Comparison of ENCODE assay signal across 16 cellular contexts in genomic region chrX:107574054-107574683, GRCh38. TPM values are rescaled to one million over a fixed set of nuclear protein-coding genes. Genes with fewer than 3 reads are reported as not detected.
DNase-seq lines count a peak whose midpoint lies in the region; ATAC-seq, FAIRE-seq and TF ChIP-seq lines count a peak whose summit lies in the region.
"Had no signal": no experiment of that assay in that cellular context is flagged by ENCODE, and none has a peak within 500 bp of the region (broad histone marks: within the 10 kb centered on the region; RNA-seq: fewer than 3 reads in every experiment).

No MANE protein-coding gene starts in this region.

- peak overlapping the region; percentile 64; the same call in 1 of the 2 replicates for H3K56ac ChIP-seq in IMR-90 (ENCODE audit: extremely low read depth, insufficient read depth, low read length)

- peak overlapping the region; percentile 51 to 82; a peak in 2 of 4 replicates for H4K8ac ChIP-seq in IMR-90 (ENCODE audit: low read depth in 2 of 2, low read length in 2 of 2)

- DNase-seq in Calu3, result no peak
- peak; percentile 85 for DNase-seq in IMR-90
- DNase-seq in brain microvascular endothelial cell, result peak; percentile 38
- peak; percentile 79 for DNase-seq in HepG2 (ENCODE audit: low spot score)
- no peak for DNase-seq in mucosa of gallbladder (ENCODE audit: low spot score)
- no peak for DNase-seq in NCI-H510A treated with DMSO at 0.1 percent for 48 hours (lab: John Stamatoyannopoulos, UW)
- no peak for DNase-seq in CD4-positive, alpha-beta memory T cell
- DNase-seq: effector CD4-positive, alpha-beta T cell; hippocampal formation; mesendoderm; NCI-H2171; psoas muscle; stimulated activated naive CD8-positive, alpha-beta T cell treated with anti-CD3 and anti-CD28 coated beads, Interleukin-15, amount 100 ng/mL, for 72 hours had no signal

- no peaks in the 10 kb centered on the region for H3K79me1 ChIP-seq in IMR-90 (ENCODE audit: low read depth in 1 of 2, low read length in 2 of 2)

- H3K27ac Mint-ChIP-seq in Calu3 (ENCODE audit: unreplicated experiment), result peak overlapping the region; percentile 43
- no peak overlapping the region for H3K27ac Mint-ChIP-seq in CD4-positive, alpha-beta memory T cell

- H3K4me1 ChIP-seq in IMR-90 (ENCODE audit: control insufficient read depth, insufficient read depth, low read length) (peaks cover 16% of the 10 kb centered on the region), HepG2 (ENCODE audit: insufficient read depth, low read length) (peaks cover 23% of the 10 kb centered on the region)
- H3K4me1 ChIP-seq in CD4-positive, alpha-beta memory T cell (ENCODE audit: insufficient read depth, low read length), result no peaks in the 10 kb centered on the region
- H3K4me1 ChIP-seq: psoas muscle had no signal

- H2AK5ac ChIP-seq in IMR-90 (ENCODE audit: low read depth, low read length), result peak overlapping the region; percentile 52; the same call in 1 of the 2 replicates

- H4K5ac ChIP-seq in IMR-90 (ENCODE audit: low read depth, low read length), result peak overlapping the region; percentile 96; the same call in 1 of the 2 replicates

- H2AFZ ChIP-seq in IMR-90 (replicated peaks; ENCODE audit: low read length, poor library complexity), result no peak overlapping the region
- H2AFZ ChIP-seq in HepG2 (ENCODE audit: low read length), result no peak overlapping the region

- peak; percentile 63 for ATAC-seq in IMR-90 (ENCODE audit: low read depth)
- peak; percentile 97 for ATAC-seq in HepG2
- ATAC-seq in GM21576 (IDR thresholded peaks at IDR 0.05; ENCODE audit: unreplicated experiment), result no peak
- ATAC-seq: psoas muscle; stimulated activated naive CD8-positive, alpha-beta T cell treated with anti-CD3 and anti-CD28 coated beads, Interleukin-15, amount 100 ng/mL, for 72 hours had no signal

- H2BK5ac ChIP-seq in IMR-90 (ENCODE audit: low read depth, low read length, poor library complexity, severe bottlenecking), result peak overlapping the region; percentile 95

- peak overlapping the region; percentile 91 for H2BK120ac ChIP-seq in IMR-90 (ENCODE audit: low read depth, low read length)

- peak overlapping the region; percentile 76 for H4K91ac ChIP-seq in IMR-90 (ENCODE audit: insufficient read depth, low read depth, low read length)

- FAIRE-seq in HepG2 (lab: Jason Lieb, UNC), result peak; percentile 50
- FAIRE-seq: H1 had no signal

- peak overlapping the region; percentile 88 for H3K4ac ChIP-seq in IMR-90 (ENCODE audit: low read depth, low read length)

- H3K27ac ChIP-seq in IMR-90 (ENCODE audit: insufficient read depth, low read length) (peak overlapping the region; percentile 89), brain microvascular endothelial cell (peak overlapping the region; percentile 80), HepG2 (ENCODE audit: extremely low read length, insufficient read depth, low read length) (peak overlapping the region; percentile 22)
- no peak overlapping the region for H3K27ac ChIP-seq in CD4-positive, alpha-beta memory T cell (ENCODE audit: low read depth, low read length)
- H3K27ac ChIP-seq: C4-2B, psoas muscle had no signal

- H3K9me3 ChIP-seq in IMR-90 (ENCODE audit: control insufficient read depth, insufficient read depth, low read length), result peaks cover 3% of the 10 kb centered on the region; the same call in 1 of the 2 replicates
- no peaks in the 10 kb centered on the region for H3K9me3 ChIP-seq in HepG2 (ENCODE audit: low read length)
- H3K9me3 ChIP-seq in CD4-positive, alpha-beta memory T cell (ENCODE audit: control insufficient read depth in 1 of 2, low read length in 2 of 2), result no peaks in the 10 kb centered on the region
- H3K9me3 ChIP-seq: psoas muscle had no signal

- peak in 1 of 2 experiments; percentile 71; a peak in 2 of 4 replicates for TF ChIP-seq EP300 in HepG2 (IDR thresholded peaks at IDR 0.05; ENCODE audit: low read depth in 2 of 2, low read length in 2 of 2)
- no peak; the same call in 1 of the 2 replicates for TF ChIP-seq EP300 in HepG2 (CRISPR knock-in tag; IDR thresholded peaks at IDR 0.05; ENCODE audit: borderline replicate concordance)

- H3K9ac ChIP-seq in IMR-90 (ENCODE audit: low read depth, low read length) (no peak overlapping the region), HepG2 (ENCODE audit: insufficient read depth, low read depth, low read length) (no peak overlapping the region)

- no peak overlapping the region for H3K4me3 Mint-ChIP-seq in Calu3 (ENCODE audit: low read depth, unreplicated experiment)
- H3K4me3 Mint-ChIP-seq in CD4-positive, alpha-beta memory T cell, result no peak overlapping the region
- H3K4me3 Mint-ChIP-seq: stimulated activated naive CD8-positive, alpha-beta T cell treated with anti-CD3 and anti-CD28 coated beads, Interleukin-15, amount 100 ng/mL, for 72 hours had no signal

- CTCF ChIA-PET in Calu3 (lab: Charles Lee) (no interaction called here), IMR-90 (lab: Yijun Ruan, JAX) (no interaction called here), HepG2 (lab: Yijun Ruan, JAX; ENCODE audit: low intra/inter-chr PET ratio, low total read pairs) (no interaction called here)
- CTCF ChIA-PET in CD4-positive, alpha-beta memory T cell (lab: Charles Lee; ENCODE audit: partially characterized antibody), result no interaction called here

- peak overlapping the region; percentile 88 for H2BK20ac ChIP-seq in IMR-90 (ENCODE audit: low read depth, low read length)

- intact Hi-C loops in Calu3 (cut with micrococcal nuclease; ENCODE audit: unreplicated experiment) (no loop called here), IMR-90 (cut with micrococcal nuclease) (loop anchor here (2.0 kb wide), 1 partner anchor 55 kb away; the partner anchor contains the start of gene PRPS1), HepG2 (cut with micrococcal nuclease; ENCODE audit: unreplicated experiment) (no loop called here)
- intact Hi-C loops in CD4-positive, alpha-beta memory T cell (cut with micrococcal nuclease), result no loop called here

- H4K20me1 ChIP-seq in IMR-90 (ENCODE audit: insufficient read depth, low read length) (no peaks in the 10 kb centered on the region), HepG2 (ENCODE audit: insufficient read depth, low read length) (no peaks in the 10 kb centered on the region)

- WGBS in IMR-90 (ENCODE audit: extremely low coverage in 2 of 2, insufficient read length in 1 of 2), 2 experiments, result 90% methylated on average over 2 of the region's 3 CpGs; no CpG with 5 or more reads in 1 of the 2 experiments
- WGBS in HepG2 (ENCODE audit: low lambda C conversion rate), result 0% methylated on average over 2 of the region's 3 CpGs

- H3K4me1 Mint-ChIP-seq in Calu3 (ENCODE audit: low read depth, unreplicated experiment), result peaks cover 25% of the 10 kb centered on the region
- H3K4me1 Mint-ChIP-seq in CD4-positive, alpha-beta memory T cell, result no peaks in the 10 kb centered on the region
- H3K4me1 Mint-ChIP-seq: stimulated activated naive CD8-positive, alpha-beta T cell treated with anti-CD3 and anti-CD28 coated beads, Interleukin-15, amount 100 ng/mL, for 72 hours had no signal

- TF ChIP-seq RAD21 in IMR-90 (IDR thresholded peaks at IDR 0.05; ENCODE audit: low read length) (no peak), HepG2 (CRISPR knock-in tag; IDR thresholded peaks at IDR 0.05) (no peak)

- peak overlapping the region; percentile 62; the same call in 1 of the 2 replicates for H3K14ac ChIP-seq in IMR-90 (replicated peaks; ENCODE audit: low read depth, low read length)

- H3K9me3 Mint-ChIP-seq in Calu3 (ENCODE audit: low read depth, unreplicated experiment), result peaks cover 4% of the 10 kb centered on the region
- no peaks in the 10 kb centered on the region for H3K9me3 Mint-ChIP-seq in CD4-positive, alpha-beta memory T cell

- dilution Hi-C loops in IMR-90 (cut with HindIII; ENCODE audit: low sequenced_read_pairs, unreplicated experiment), result no loop called here

- no peak for TF ChIP-seq POLR2A in IMR-90 (IDR thresholded peaks at IDR 0.05; ENCODE audit: low read depth, low read length)
- no peak for TF ChIP-seq POLR2A in HepG2 (IDR thresholded peaks at IDR 0.05; ENCODE audit: insufficient read depth in 1 of 2, low read depth in 2 of 2, low read length in 2 of 2)

- no peak overlapping the region for H3K4me3 ChIP-seq in IMR-90 (ENCODE audit: insufficient read depth, low read depth, low read length)
- H3K4me3 ChIP-seq in brain microvascular endothelial cell (ENCODE audit: low read depth, low read length), result no peak overlapping the region
- no peak overlapping the region; a peak in 1 of 6 replicates for H3K4me3 ChIP-seq in HepG2 (replicated peaks in 1 of 3; ENCODE audit: insufficient read depth in 1 of 3, low read depth in 2 of 3, low read length in 3 of 3)
- H3K4me3 ChIP-seq in CD4-positive, alpha-beta memory T cell (ENCODE audit: low read length in 2 of 2), result no peak overlapping the region
- H3K4me3 ChIP-seq: psoas muscle had no signal

- BruUV-seq in Calu3 (replicated peaks; lab: Mats Ljungman, UMichigan), result no TSS peak
- no TSS peak for BruUV-seq in IMR-90 (replicated peaks; lab: Mats Ljungman, UMichigan)
- BruUV-seq in HepG2 (replicated peaks; lab: Mats Ljungman, UMichigan), result no TSS peak

- no peaks in the 10 kb centered on the region for H3K27me3 Mint-ChIP-seq in Calu3 (ENCODE audit: unreplicated experiment)
- H3K27me3 Mint-ChIP-seq in CD4-positive, alpha-beta memory T cell, result no peaks in the 10 kb centered on the region
- H3K27me3 Mint-ChIP-seq: stimulated activated naive CD8-positive, alpha-beta T cell treated with anti-CD3 and anti-CD28 coated beads, Interleukin-15, amount 100 ng/mL, for 72 hours had no signal

- H2BK15ac ChIP-seq in IMR-90 (ENCODE audit: low read depth, low read length), result peak overlapping the region; percentile 27; the same call in 1 of the 3 replicates

- peaks cover 2% of the 10 kb centered on the region; the same call in 1 of the 2 replicates for H3K27me3 ChIP-seq in IMR-90 (ENCODE audit: control insufficient read depth, insufficient read depth, low read length)
- H3K27me3 ChIP-seq in brain microvascular endothelial cell (replicated peaks), result no peaks in the 10 kb centered on the region
- H3K27me3 ChIP-seq in HepG2 (ENCODE audit: control insufficient read depth in 1 of 2, insufficient read depth in 2 of 2, low read length in 2 of 2), result no peaks in the 10 kb centered on the region; a peak in 1 of 5 replicates
- H3K27me3 ChIP-seq in CD4-positive, alpha-beta memory T cell (ENCODE audit: insufficient read depth, low read length), result no peaks in the 10 kb centered on the region

- no peaks in the 10 kb centered on the region for H3K36me3 Mint-ChIP-seq in Calu3 (ENCODE audit: insufficient read depth, unreplicated experiment)
- no peaks in the 10 kb centered on the region for H3K36me3 Mint-ChIP-seq in CD4-positive, alpha-beta memory T cell

- peak overlapping the region; percentile 88 for H3K23ac ChIP-seq in IMR-90 (ENCODE audit: low read depth, low read length)

- H3K4me2 ChIP-seq in IMR-90 (ENCODE audit: low read depth, low read length) (peak overlapping the region; percentile 62; the same call in 1 of the 2 replicates), HepG2 (ENCODE audit: low read depth, low read length) (peak overlapping the region; percentile 61)

- in situ Hi-C loops in IMR-90 (cut with MboI; ENCODE audit: low sequenced_read_pairs) (no loop called here), brain microvascular endothelial cell (cut with HindIII; ENCODE audit: low pct_ligation_motif_present, low sequenced_read_pairs) (no loop called here), HepG2 (cut with HindIII; ENCODE audit: extremely low pct_ligation_motif_present, low pct_unique_long_range_greater_than_20kb) (no loop called here)

- H3K18ac ChIP-seq in IMR-90 (ENCODE audit: low read depth, low read length), result peak overlapping the region; percentile 93

- H3K36me3 ChIP-seq in IMR-90 (ENCODE audit: control insufficient read depth, insufficient read depth, low read length) (no peaks in the 10 kb centered on the region), brain microvascular endothelial cell (replicated peaks) (no peaks in the 10 kb centered on the region), HepG2 (replicated peaks in 1 of 2; ENCODE audit: control insufficient read depth in 1 of 2, insufficient read depth in 2 of 2, low read length in 2 of 2) (no peaks in the 10 kb centered on the region)
- H3K36me3 ChIP-seq in CD4-positive, alpha-beta memory T cell (ENCODE audit: insufficient read depth, low read length), result no peaks in the 10 kb centered on the region

- no peak for TF ChIP-seq CTCF in Calu3 (IDR thresholded peaks at IDR 0.05; ENCODE audit: unreplicated experiment)
- TF ChIP-seq CTCF in IMR-90 (conservative IDR thresholded peaks at IDR 0.05; ENCODE audit: low read depth, low read length), result no peak
- TF ChIP-seq CTCF in brain microvascular endothelial cell (IDR thresholded peaks at IDR 0.05; ENCODE audit: low read depth, low read length, missing control alignments), result no peak
- no peak for TF ChIP-seq CTCF in HepG2 (CRISPR knock-in tag; IDR thresholded peaks at IDR 0.05)

- no peak overlapping the region for H2AK9ac ChIP-seq in IMR-90 (replicated peaks; ENCODE audit: low read depth, low read length, poor library complexity)

- H3K79me2 ChIP-seq in HepG2 (ENCODE audit: insufficient read depth, low read length), result no peaks in the 10 kb centered on the region

- POLR2A ChIA-PET in IMR-90 (lab: Charles Lee; ENCODE audit: unreplicated experiment) (no interaction called here), HepG2 (lab: Yijun Ruan, JAX) (no interaction called here)
- POLR2A ChIA-PET in CD4-positive, alpha-beta memory T cell (lab: Charles Lee; ENCODE audit: partially characterized antibody), result no interaction called here

- peaks cover 6% of the 10 kb centered on the region for H3K9me1 ChIP-seq in IMR-90 (ENCODE audit: insufficient read depth, low read length)

RNA-seq across cellular contexts. Expression of gene PRPS1, which starts 54.1 kb away (rescaled TPM):
- total RNA-seq in Calu3 (2022) (62.5 and 72.5 TPM in 2 replicates), IMR-90 (2012; rRNA removed) (137 and 162 TPM in 2 replicates), HepG2 (2016; rRNA removed; fragmentation: Illumina TruSeq; extraction: Trizol) (54.4 and 80.5 TPM in 2 replicates), mucosa of gallbladder (19.0 TPM)
- polyA plus RNA-seq in IMR-90 (2012; rRNA removed) (113 and 118 TPM in 2 replicates), HepG2 (2011; rRNA removed) (26.0 and 33.7 TPM in 2 replicates)
- polyA plus RNA-seq in IMR-90 (2012; cell fraction: cytosol; rRNA removed), result 38.7 and 103 TPM in 2 replicates
- 19.0 and 61.9 TPM in 2 replicates for polyA plus RNA-seq in IMR-90 (2012; cell fraction: nucleus; rRNA removed; ENCODE audit: low replicate concordance)
- total RNA-seq in HepG2 (2016; cell fraction: cytosol; rRNA removed; fragmentation: Illumina TruSeq; extraction: Trizol; ENCODE audit: low read depth), result 9.9 and 13.0 TPM in 2 replicates
- total RNA-seq in HepG2 (2016; cell fraction: insoluble cytoplasmic fraction; rRNA removed; fragmentation: Illumina TruSeq; extraction: Trizol), result 52.3 and 82.1 TPM in 2 replicates
- total RNA-seq in HepG2 (2016; cell fraction: membrane; rRNA removed; fragmentation: Illumina TruSeq; extraction: Trizol), result 25.7 and 27.0 TPM in 2 replicates
- 22.0 and 23.9 TPM in 2 replicates for total RNA-seq in HepG2 (2016; cell fraction: nucleus; rRNA removed; fragmentation: Illumina TruSeq; extraction: Trizol)
- 23.3 and 28.8 TPM in 2 replicates for polyA plus RNA-seq in HepG2 (2011; cell fraction: cytosol; rRNA removed)
- 7.3 and 8.4 TPM in 2 replicates for polyA plus RNA-seq in HepG2 (2011; cell fraction: nucleus; rRNA removed)
- polyA plus RNA-seq in HepG2 (2012), result 25.1 and 35.9 TPM in 2 replicates
- polyA plus RNA-seq in HepG2 (2016; cell fraction: cytosol; fragmentation: Illumina TruSeq; extraction: Trizol; ENCODE audit: low read depth), result 11.3 and 12.7 TPM in 2 replicates
- 89.6 and 95.5 TPM in 2 replicates for polyA plus RNA-seq in HepG2 (2016; cell fraction: insoluble cytoplasmic fraction; fragmentation: Illumina TruSeq; extraction: Trizol; ENCODE audit: low read depth)
- 18.7 and 19.3 TPM in 2 replicates for polyA plus RNA-seq in HepG2 (2016; cell fraction: membrane; fragmentation: Illumina TruSeq; extraction: Trizol; ENCODE audit: low read depth)
- 29.5 and 31.8 TPM in 2 replicates for polyA plus RNA-seq in HepG2 (2016; cell fraction: nucleus; fragmentation: Illumina TruSeq; extraction: Trizol; ENCODE audit: insufficient read depth, low read depth)
- polyA minus RNA-seq in HepG2 (2011; rRNA and poly(A)+ RNA removed; ENCODE audit: low replicate concordance), result 34.8 and 117 TPM in 2 replicates
- polyA minus RNA-seq in HepG2 (2011; cell fraction: cytosol; rRNA and poly(A)+ RNA removed), result 20.4 and 21.6 TPM in 2 replicates
- polyA minus RNA-seq in HepG2 (2011; cell fraction: nucleus; rRNA and poly(A)+ RNA removed), result 13.6 and 17.8 TPM in 2 replicates
- total RNA-seq in CD4-positive, alpha-beta memory T cell, result 10 to 100 TPM; 56.1 to 61.3 TPM
- polyA plus RNA-seq in CD4-positive, alpha-beta memory T cell, result 10 to 100 TPM; 53.4 to 61.9 TPM

Comparison
In these comparisons a context has a peak if more than half of its experiments do, and no peak if none do; other contexts are left out.
1. DNase-seq: peak in IMR-90 (single experiment), brain microvascular endothelial cell (single experiment) and HepG2 (single experiment); none in Calu3 (single experiment), mucosa of gallbladder (single experiment), NCI-H510A treated with DMSO at 0.1 percent for 48 hours (single experiment) and CD4-positive, alpha-beta memory T cell (0 of 5).